Comparison of ENCODE assay signal across 8 cellular contexts in genomic region chr2:159090514-159091201, GRCh38.
DNase-seq lines count a peak whose midpoint lies in the region; ATAC-seq and TF ChIP-seq lines count a peak whose summit lies in the region.

No MANE protein-coding gene starts in this region.

- no TSS peak for BruUV-seq in Panc1 (replicated peaks; lab: Mats Ljungman, UMichigan)

- H3K4me3 ChIP-seq in Panc1 (ENCODE audit: low read depth in 2 of 2, low read length in 2 of 2) (no peak overlapping the region), gastroesophageal sphincter (peak overlapping the region in 1 of 2 donors; percentile 11), thymus (ENCODE audit: low read length) (no peak overlapping the region)

- H3K36me3 Mint-ChIP-seq in activated T-cell treated with anti-CD3 and anti-CD28 coated beads, Interleukin-2, amount 50 U/mL, for 24 hours (ENCODE audit: low read depth), result peaks cover under 1% of the 10 kb centered on the region

- CTCF ChIA-PET in Panc1 (lab: Charles Lee), result no interaction called here

- H3K27me3 ChIP-seq in Panc1 (ENCODE audit: control insufficient read depth, insufficient read depth, low read length) (no peaks in the 10 kb centered on the region), gastroesophageal sphincter (no peaks in the 10 kb centered on the region), thymus (ENCODE audit: control insufficient read depth, insufficient read depth) (no peaks in the 10 kb centered on the region)

- no peak for TF ChIP-seq EP300 in gastroesophageal sphincter (IDR thresholded peaks at IDR 0.05)

- TF ChIP-seq CTCF in Panc1 (IDR thresholded peaks at IDR 0.05), result no peak
- TF ChIP-seq CTCF in gastroesophageal sphincter (IDR thresholded peaks at IDR 0.05), result no peak

- POLR2A ChIA-PET in Panc1 (lab: Charles Lee), result no interaction called here

- ATAC-seq in GM21786 (IDR thresholded peaks at IDR 0.05; ENCODE audit: unreplicated experiment) (peak; percentile 45), Panc1 (no peak), gastroesophageal sphincter (peak; percentile 31)

- H3K27me3 Mint-ChIP-seq in activated T-cell treated with anti-CD3 and anti-CD28 coated beads, Interleukin-2, amount 50 U/mL, for 24 hours, result no peaks in the 10 kb centered on the region

- H3K36me3 ChIP-seq in Panc1 (ENCODE audit: control insufficient read depth, insufficient read depth, low read length), result no peaks in the 10 kb centered on the region
- no peaks in the 10 kb centered on the region for H3K36me3 ChIP-seq in gastroesophageal sphincter
- H3K36me3 ChIP-seq in thymus (ENCODE audit: control insufficient read depth, insufficient read depth), result no peaks in the 10 kb centered on the region

- H3K27ac Mint-ChIP-seq in activated T-cell treated with anti-CD3 and anti-CD28 coated beads, Interleukin-2, amount 50 U/mL, for 24 hours, result no peak overlapping the region

- DNase-seq in EH (ENCODE audit: low read depth) (peak; percentile 79), Panc1 (ENCODE audit: low read depth, low spot score) (no peak), H4 (ENCODE audit: low spot score) (no peak), DMS53 (lab: John Stamatoyannopoulos, UW) (no peak)
- no peak for DNase-seq in activated T-cell treated with anti-CD3 and anti-CD28 coated beads, Interleukin-2, amount 50 U/mL, for 24 hours

- 16 to 17% methylated on average over 4 to 5 of the region's 11 CpGs for WGBS in gastroesophageal sphincter (ENCODE audit: low coverage in 1 of 2), 2 donors
- 65% methylated on average over 11 of the region's 11 CpGs for WGBS in thymus

- in situ Hi-C loops in Panc1 (cut with HindIII; ENCODE audit: low pct_unique_long_range_greater_than_20kb, low sequenced_read_pairs), result no loop called here

- H3K4me3 Mint-ChIP-seq in activated T-cell treated with anti-CD3 and anti-CD28 coated beads, Interleukin-2, amount 50 U/mL, for 24 hours, result no peak overlapping the region

- peaks cover 55% of the 10 kb centered on the region for H3K4me1 ChIP-seq in Panc1 (ENCODE audit: control insufficient read depth, insufficient read depth, low read length)
- peaks cover 44 to 83% (median 52%) of the 10 kb centered on the region in 3 donors for H3K4me1 ChIP-seq in gastroesophageal sphincter
- peaks cover 47% of the 10 kb centered on the region for H3K4me1 ChIP-seq in thymus (ENCODE audit: control insufficient read depth, insufficient read depth, low read length)

- no peak for TF ChIP-seq POLR2A in gastroesophageal sphincter (IDR thresholded peaks at IDR 0.05)

- peaks cover under 1% of the 10 kb centered on the region; the same call in 1 of the 2 replicates for H3K9me3 ChIP-seq in Panc1 (ENCODE audit: control insufficient read depth, insufficient read depth, low read depth, low read length)
- H3K9me3 ChIP-seq in gastroesophageal sphincter, result no peaks in the 10 kb centered on the region
- no peaks in the 10 kb centered on the region for H3K9me3 ChIP-seq in thymus (ENCODE audit: control insufficient read depth)

- H3K27ac ChIP-seq in Panc1 (ENCODE audit: low read length) (peak overlapping the region; percentile 86), gastroesophageal sphincter (peak overlapping the region; percentile 74 to 80 (median 77)), thymus (ENCODE audit: low read depth) (peak overlapping the region; percentile 88)

- peaks cover under 1% of the 10 kb centered on the region for H3K9me3 Mint-ChIP-seq in activated T-cell treated with anti-CD3 and anti-CD28 coated beads, Interleukin-2, amount 50 U/mL, for 24 hours

- intact Hi-C loops in Panc1 (cut with micrococcal nuclease; ENCODE audit: unreplicated experiment), result no loop called here

- peaks cover 63% of the 10 kb centered on the region for H3K4me1 Mint-ChIP-seq in activated T-cell treated with anti-CD3 and anti-CD28 coated beads, Interleukin-2, amount 50 U/mL, for 24 hours (ENCODE audit: low read depth)
